In genomic region chr1:207343675-207344074, GRCh38 we compare ENCODE assay signal across 1 cellular context.
A peak's percentile ranks its signal among the peaks of the same experiment; 100 is the strongest.
TF ChIP-seq lines count a peak whose summit lies in the region.

No MANE protein-coding gene starts in this region.

TF ChIP-seq in HepG2, 621 proteins besides CTCF, POLR2A, EP300 and RAD21:
- TF ChIP-seq, protein P1, sequence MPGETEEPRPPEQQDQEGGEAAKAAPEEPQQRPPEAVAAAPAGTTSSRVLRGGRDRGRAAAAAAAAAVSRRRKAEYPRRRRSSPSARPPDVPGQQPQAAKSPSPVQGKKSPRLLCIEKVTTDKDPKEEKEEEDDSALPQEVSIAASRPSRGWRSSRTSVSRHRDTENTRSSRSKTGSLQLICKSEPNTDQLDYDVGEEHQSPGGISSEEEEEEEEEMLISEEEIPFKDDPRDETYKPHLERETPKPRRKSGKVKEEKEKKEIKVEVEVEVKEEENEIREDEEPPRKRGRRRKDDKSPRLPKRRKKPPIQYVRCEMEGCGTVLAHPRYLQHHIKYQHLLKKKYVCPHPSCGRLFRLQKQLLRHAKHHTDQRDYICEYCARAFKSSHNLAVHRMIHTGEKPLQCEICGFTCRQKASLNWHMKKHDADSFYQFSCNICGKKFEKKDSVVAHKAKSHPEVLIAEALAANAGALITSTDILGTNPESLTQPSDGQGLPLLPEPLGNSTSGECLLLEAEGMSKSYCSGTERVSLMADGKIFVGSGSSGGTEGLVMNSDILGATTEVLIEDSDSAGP (CRISPR knock-in tag; IDR thresholded peaks at IDR 0.05; ENCODE audit: borderline replicate concordance) = no peak
- peak; percentile 47; the same call in 1 of the 2 replicates for TF ChIP-seq SOX5 (CRISPR knock-in tag; IDR thresholded peaks at IDR 0.05; ENCODE audit: borderline replicate concordance)
- no peak for TF ChIP-seq MATR3 (CRISPR knock-in tag; IDR thresholded peaks at IDR 0.05)
- TF ChIP-seq REXO4 (CRISPR knock-in tag; IDR thresholded peaks at IDR 0.05; ENCODE audit: borderline replicate concordance) = no peak
- no peak for TF ChIP-seq ZNF678 (CRISPR knock-in tag; IDR thresholded peaks at IDR 0.05)
- TF ChIP-seq, protein P2, sequence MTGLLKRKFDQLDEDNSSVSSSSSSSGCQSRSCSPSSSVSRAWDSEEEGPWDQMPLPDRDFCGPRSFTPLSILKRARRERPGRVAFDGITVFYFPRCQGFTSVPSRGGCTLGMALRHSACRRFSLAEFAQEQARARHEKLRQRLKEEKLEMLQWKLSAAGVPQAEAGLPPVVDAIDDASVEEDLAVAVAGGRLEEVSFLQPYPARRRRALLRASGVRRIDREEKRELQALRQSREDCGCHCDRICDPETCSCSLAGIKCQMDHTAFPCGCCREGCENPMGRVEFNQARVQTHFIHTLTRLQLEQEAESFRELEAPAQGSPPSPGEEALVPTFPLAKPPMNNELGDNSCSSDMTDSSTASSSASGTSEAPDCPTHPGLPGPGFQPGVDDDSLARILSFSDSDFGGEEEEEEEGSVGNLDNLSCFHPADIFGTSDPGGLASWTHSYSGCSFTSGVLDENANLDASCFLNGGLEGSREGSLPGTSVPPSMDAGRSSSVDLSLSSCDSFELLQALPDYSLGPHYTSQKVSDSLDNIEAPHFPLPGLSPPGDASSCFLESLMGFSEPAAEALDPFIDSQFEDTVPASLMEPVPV (CRISPR knock-in tag; IDR thresholded peaks at IDR 0.05) = no peak
- TF ChIP-seq ZNF432 (CRISPR knock-in tag; IDR thresholded peaks at IDR 0.05; ENCODE audit: borderline replicate concordance) = no peak
- no peak for TF ChIP-seq MED8 (CRISPR knock-in tag; IDR thresholded peaks at IDR 0.05; ENCODE audit: insufficient replicate concordance)
- no peak for TF ChIP-seq ZNF775 (CRISPR knock-in tag; IDR thresholded peaks at IDR 0.05; ENCODE audit: borderline replicate concordance)
- TF ChIP-seq SOX13 (IDR thresholded peaks at IDR 0.05) = no peak
- TF ChIP-seq SOX13 (CRISPR knock-in tag; conservative IDR thresholded peaks at IDR 0.05 in 1 of 2, IDR thresholded peaks at IDR 0.05 in 1 of 2) = peak in 1 of 2 experiments; percentile 63; a peak in 2 of 4 replicates
- TF ChIP-seq SMC3 (IDR thresholded peaks at IDR 0.05; ENCODE audit: low read length) = no peak
